Comparison of ENCODE assay signal across 11 cellular contexts in the genomic region with DNA sequence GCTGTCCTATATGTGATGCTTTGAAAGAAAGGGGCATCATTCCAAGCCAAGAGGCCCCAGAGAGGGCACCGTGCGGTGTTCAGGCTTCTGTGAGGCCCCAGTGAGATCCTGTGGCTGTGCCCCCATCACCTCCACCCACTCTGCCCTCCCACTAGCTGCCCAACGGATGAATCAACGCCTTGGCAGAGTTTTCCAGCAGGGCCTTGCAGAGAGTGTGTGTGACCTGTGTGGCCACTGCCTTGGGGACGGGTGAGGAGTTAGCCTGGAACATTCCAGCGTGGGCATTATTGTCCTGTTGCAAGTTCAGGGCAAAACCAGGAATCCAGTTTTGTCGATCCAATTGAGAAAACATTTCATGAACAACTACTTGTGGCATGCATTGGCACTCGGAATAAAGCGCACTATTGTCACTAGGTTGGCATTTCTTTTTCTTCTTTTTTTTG. TPM values are rescaled to one million over a fixed set of nuclear protein-coding genes. Genes with fewer than 3 reads are reported as not detected.
A peak's percentile ranks its signal among the peaks of the same experiment; 100 is the strongest.
DNase-seq lines count a peak whose midpoint lies in the region; ATAC-seq and TF ChIP-seq lines count a peak whose summit lies in the region.
"Had no signal": no experiment of that assay in that cellular context is flagged by ENCODE, and none has a peak within 500 bp of the region (broad histone marks: within the 10 kb centered on the region; RNA-seq: fewer than 3 reads in every experiment).

No MANE protein-coding gene starts in this region.

- TF ChIP-seq POLR2A in gastrocnemius medialis (IDR thresholded peaks at IDR 0.05): no peak

- H3K9me3 ChIP-seq in Panc1 (ENCODE audit: control insufficient read depth, insufficient read depth, low read depth, low read length) (no peaks in the 10 kb centered on the region), gastrocnemius medialis (no peaks in the 10 kb centered on the region)
- H3K9me3 ChIP-seq: heart right ventricle, thyroid gland had no signal

- in situ Hi-C loops in Panc1 (cut with HindIII; ENCODE audit: low pct_unique_long_range_greater_than_20kb, low sequenced_read_pairs): no loop called here
- in situ Hi-C loops in gastrocnemius medialis (cut with MboI; ENCODE audit: low sequenced_read_pairs in 4 of 4): no loop called here

- CTCF ChIA-PET in Panc1 (lab: Charles Lee): no interaction called here

- peak; percentile 65 for DNase-seq in GOT3 (lab: John Stamatoyannopoulos, UW)
- no peak for DNase-seq in Panc1 (ENCODE audit: low read depth, low spot score)
- DNase-seq in epithelial cell of prostate (ENCODE audit: low read depth, low spot score): no peak
- peak; percentile 31 to 68 for DNase-seq in gastrocnemius medialis
- no peak for DNase-seq in MV-4-11 (lab: John Stamatoyannopoulos, UW)
- DNase-seq in NCI-H345 (lab: John Stamatoyannopoulos, UW): no peak
- DNase-seq: heart right ventricle, NCI-H774 had no signal

- H3K4me1 ChIP-seq in Panc1 (ENCODE audit: control insufficient read depth, insufficient read depth, low read length) (peaks cover 21% of the 10 kb centered on the region), gastrocnemius medialis (peaks cover 23 to 51% of the 10 kb centered on the region in 2 donors)

- POLR2A ChIA-PET in Panc1 (lab: Charles Lee): no interaction called here

- H3K36me3 ChIP-seq in Panc1 (ENCODE audit: control insufficient read depth, insufficient read depth, low read length): peaks cover 5% of the 10 kb centered on the region; the same call in 1 of the 2 replicates
- peaks cover 0 to 1% of the 10 kb centered on the region in 2 donors for H3K36me3 ChIP-seq in gastrocnemius medialis

- TF ChIP-seq CTCF in Panc1 (IDR thresholded peaks at IDR 0.05): no peak
- no peak for TF ChIP-seq CTCF in gastrocnemius medialis (IDR thresholded peaks at IDR 0.05 in 4 of 5, conservative IDR thresholded peaks at IDR 0.05 in 1 of 5)

- intact Hi-C loops in Panc1 (cut with micrococcal nuclease; ENCODE audit: unreplicated experiment): loop anchor here (10.0 kb wide), 1 partner anchor 78 kb away; no protein-coding TSS in a partner anchor
- intact Hi-C loops in gastrocnemius medialis (cut with DNase I; ENCODE audit: low total_unique reads): no loop called here

- ATAC-seq in Panc1: peak; percentile 60
- no peak for ATAC-seq in gastrocnemius medialis
- ATAC-seq in HG02610 (IDR thresholded peaks at IDR 0.05; ENCODE audit: unreplicated experiment): no peak
- ATAC-seq in HG02588 (IDR thresholded peaks at IDR 0.05; ENCODE audit: unreplicated experiment): no peak

- BruUV-seq in Panc1 (replicated peaks; lab: Mats Ljungman, UMichigan): no TSS peak

- H3K27me3 ChIP-seq in Panc1 (ENCODE audit: control insufficient read depth, insufficient read depth, low read length) (no peaks in the 10 kb centered on the region), gastrocnemius medialis (no peaks in the 10 kb centered on the region)
- H3K27me3 ChIP-seq: heart right ventricle, thyroid gland had no signal

- H3K27ac ChIP-seq in Panc1 (ENCODE audit: low read length) (peak overlapping the region; percentile 54; the same call in 1 of the 2 replicates), epithelial cell of prostate (peak overlapping the region; percentile 75), gastrocnemius medialis (peak overlapping the region in 3 of 4 donors; percentile 60 to 95 (median 95))
- H3K27ac ChIP-seq: thyroid gland had no signal

- no peak overlapping the region for H3K4me3 ChIP-seq in Panc1 (ENCODE audit: low read depth in 2 of 2, low read length in 2 of 2)
- H3K4me3 ChIP-seq in gastrocnemius medialis: no peak overlapping the region
- H3K4me3 ChIP-seq: heart right ventricle, thyroid gland had no signal

RNA-seq across cellular contexts. Expression of gene SF3B3, which starts 53.7 kb away (rescaled TPM):
- 253 TPM for total RNA-seq in Panc1 (2021; ENCODE audit: unreplicated experiment)
- polyA plus RNA-seq in Panc1 (2012; ENCODE audit: insufficient read length): 155 TPM
- 100 to 1,000 TPM in 2 of 4 donors, 10 to 100 TPM in 2; 71.0 to 110 (median 97.2) TPM for total RNA-seq in gastrocnemius medialis

RNA-seq across cellular contexts. Expression of gene COG4, which starts 53.9 kb away (rescaled TPM):
- total RNA-seq in Panc1 (2021; ENCODE audit: unreplicated experiment) (45.4 TPM), gastrocnemius medialis (100 to 1,000 TPM in 1 of 4 donors, 10 to 100 TPM in 3; 71.8 to 113 (median 82.0) TPM)
- 36.2 TPM for polyA plus RNA-seq in Panc1 (2012; ENCODE audit: insufficient read length)

Comparison
In these comparisons a context has a peak if more than half of its experiments do, and no peak if none do; other contexts are left out.
1. DNase-seq: peak in GOT3 (single experiment) and gastrocnemius medialis (2 of 2); none in Panc1 (single experiment), epithelial cell of prostate (single experiment), MV-4-11 (single experiment) and NCI-H345 (single experiment).
2. Peak in every context shown above with its lines, with median percentiles within 50 percentile points of each other: H3K27ac ChIP-seq.